ENCODE assay signal across 19 cellular contexts in genomic region chr6:43377710-43378229, GRCh38. TPM values are rescaled to one million over a fixed set of nuclear protein-coding genes. Genes with fewer than 3 reads are reported as not detected.
DNase-seq lines count a peak whose midpoint lies in the region; ATAC-seq, FAIRE-seq and TF ChIP-seq lines count a peak whose summit lies in the region.
"Had no signal": no experiment of that assay in that cellular context is flagged by ENCODE, and none has a peak within 500 bp of the region (broad histone marks: within the 10 kb centered on the region; RNA-seq: fewer than 3 reads in every experiment).

No MANE protein-coding gene starts in this region.

- peak; percentile 68 for FAIRE-seq in GM12892 (lab: Jason Lieb, UNC)

- CTCF ChIA-PET in WTC11 (lab: Charles Lee): interaction anchor here (0.6 to 1.9 kb wide), 4 partner anchors 9 to 130 kb away, joined by 3 to 8 read pairs (median 4); no protein-coding TSS in a partner anchor

- TF ChIP-seq POLR2A in GM12892 (IDR thresholded peaks at IDR 0.05; ENCODE audit: low read depth, low read length): no peak

- ATAC-seq in WTC11 (no peak), GM18870 (IDR thresholded peaks at IDR 0.05; ENCODE audit: unreplicated experiment) (no peak)
- peak; percentile 19 to 35 for ATAC-seq in stimulated activated naive B cell treated with anti-CD40 and anti-IgM and Interleukin-4, amounts not matched to agents 10 μg/mL and 1 μg/mL and 100 μg/mL, for 72 hours (replicated peaks)
- ATAC-seq: PC-3 had no signal

- H3K4me3 Mint-ChIP-seq in WTC11: no peak overlapping the region
- peak overlapping the region in 1 of 2 donors; percentile 6 for H3K4me3 Mint-ChIP-seq in stimulated activated naive B cell treated with anti-CD40 and anti-IgM and Interleukin-4, amounts not matched to agents 10 μg/mL and 1 μg/mL and 100 μg/mL, for 72 hours

- no peaks in the 10 kb centered on the region for H3K4me1 Mint-ChIP-seq in WTC11
- peaks cover 47 to 87% of the 10 kb centered on the region in 2 donors for H3K4me1 Mint-ChIP-seq in stimulated activated naive B cell treated with anti-CD40 and anti-IgM and Interleukin-4, amounts not matched to agents 10 μg/mL and 1 μg/mL and 100 μg/mL, for 72 hours

- H3K36me3 Mint-ChIP-seq in WTC11: no peaks in the 10 kb centered on the region
- H3K36me3 Mint-ChIP-seq in stimulated activated naive B cell treated with anti-CD40 and anti-IgM and Interleukin-4, amounts not matched to agents 10 μg/mL and 1 μg/mL and 100 μg/mL, for 72 hours: no peaks in the 10 kb centered on the region

- DNase-seq in NCI-H510A treated with DMSO at 0.1 percent for 48 hours (lab: John Stamatoyannopoulos, UW) (peak; percentile 40), NCI-H510A (lab: John Stamatoyannopoulos, UW) (no peak), GM12892 (ENCODE audit: insufficient read length) (no peak), WTC11 (ENCODE audit: low spot score) (no peak), NCI-H2196 treated with DMSO at 0.1 percent for 48 hours (lab: John Stamatoyannopoulos, UW; ENCODE audit: unreplicated experiment) (no peak), KG1 (lab: John Stamatoyannopoulos, UW) (no peak)
- DNase-seq in stimulated activated naive B cell treated with anti-CD40 and anti-IgM and Interleukin-4, amounts not matched to agents 10 μg/mL and 1 μg/mL and 100 μg/mL, for 72 hours: no peak
- DNase-seq: 8988T, C1 segment of cervical spinal cord, DMS 273 treated with DMSO at 0.1 percent for 48 hours, EL, GOT3, KBM-7, NCI-H146, NCI-H2227 treated with DMSO at 0.1 percent for 48 hours, PC-3, SJCRH30, T-helper 2 cell had no signal

- no peaks in the 10 kb centered on the region for H3K9me3 Mint-ChIP-seq in WTC11
- no peaks in the 10 kb centered on the region for H3K9me3 Mint-ChIP-seq in stimulated activated naive B cell treated with anti-CD40 and anti-IgM and Interleukin-4, amounts not matched to agents 10 μg/mL and 1 μg/mL and 100 μg/mL, for 72 hours

- POLR2A ChIA-PET in WTC11 (lab: Charles Lee): interaction anchor here (0.9 kb wide), 1 partner anchor 8 kb away, joined by 3 read pairs; the partner anchor contains the start of gene ZNF318

- H3K27ac Mint-ChIP-seq in WTC11: no peak overlapping the region
- peak overlapping the region; percentile 63 for H3K27ac Mint-ChIP-seq in stimulated activated naive B cell treated with anti-CD40 and anti-IgM and Interleukin-4, amounts not matched to agents 10 μg/mL and 1 μg/mL and 100 μg/mL, for 72 hours

- H3K27me3 Mint-ChIP-seq in WTC11 (ENCODE audit: low read depth): peaks cover 15% of the 10 kb centered on the region
- H3K27me3 Mint-ChIP-seq in stimulated activated naive B cell treated with anti-CD40 and anti-IgM and Interleukin-4, amounts not matched to agents 10 μg/mL and 1 μg/mL and 100 μg/mL, for 72 hours: no peaks in the 10 kb centered on the region

- TF ChIP-seq CTCF in WTC11 (IDR thresholded peaks at IDR 0.05): no peak

TF ChIP-seq in WTC11, 78 proteins besides CTCF, POLR2A, EP300 and RAD21:
- no peak for TF ChIP-seq STAT6 (CRISPR knock-in tag; conservative IDR thresholded peaks at IDR 0.05; ENCODE audit: low read depth)
- TF ChIP-seq ZSCAN18 (CRISPR knock-in tag; IDR thresholded peaks at IDR 0.05): no peak
- TF ChIP-seq ZNF532 (CRISPR knock-in tag; IDR thresholded peaks at IDR 0.05; ENCODE audit: borderline replicate concordance): no peak
- TF ChIP-seq GABPB1 (CRISPR knock-in tag; IDR thresholded peaks at IDR 0.05): 0 out of 2 replicates have a peak, but pooled peaks have one; percentile 9
- no peak for TF ChIP-seq FOXJ3 (CRISPR knock-in tag; IDR thresholded peaks at IDR 0.05; ENCODE audit: borderline replicate concordance)
- no peak for TF ChIP-seq NR2C2 (CRISPR knock-in tag; IDR thresholded peaks at IDR 0.05)

RNA-seq across cellular contexts. Expression of gene ZNF318, which starts 8.3 kb away (rescaled TPM):
- polyA plus RNA-seq in GM12892 (2012; ENCODE audit: missing spikeins): 67.8 TPM
- total RNA-seq in WTC11 (2021): 19.0 to 24.3 TPM (median 19.7 TPM) in 3 replicates

RNA-seq across cellular contexts. Expression of gene ABCC10, which starts 49.6 kb away (rescaled TPM):
- 16.8 TPM for polyA plus RNA-seq in GM12892 (2012; ENCODE audit: missing spikeins)
- 23.8 to 26.6 TPM (median 25.5 TPM) in 3 replicates for total RNA-seq in WTC11 (2021)

Comparison
In these comparisons a context has a peak if more than half of its experiments do, and no peak if none do; other contexts are left out.
1. ATAC-seq: peak in stimulated activated naive B cell treated with anti-CD40 and anti-IgM and Interleukin-4, amounts not matched to agents 10 μg/mL and 1 μg/mL and 100 μg/mL, for 72 hours (2 of 2); none in WTC11 (single experiment) and GM18870 (single experiment).